ENCODE assay signal across 17 cellular contexts in genomic region chr11:78690588-78690987, GRCh38.
"Had no signal": no experiment of that assay in that cellular context is flagged by ENCODE, and none has a peak within 500 bp of the region (broad histone marks: within the 10 kb centered on the region; RNA-seq: fewer than 3 reads in every experiment).

No MANE protein-coding gene starts in this region.

- ATAC-seq: activated CD8-positive, alpha-beta memory T cell treated with anti-CD3 and anti-CD28 coated beads, Interleukin-2, amount 10 ng/mL, durations not matched to agents 7 days and 5 days; activated T-cell treated with anti-CD3 and anti-CD28 coated beads, Interleukin-2, amount 50 U/mL, for 4 hours; body of pancreas; gastrocnemius medialis; heart left ventricle; stimulated activated effector memory CD8-positive, alpha-beta T cell treated with anti-CD3 and anti-CD28 coated beads, Interleukin-12 subunit alpha, Interleukin-12 subunit beta, amount 100 ng/mL, for 72 hours had no signal

- H3K27me3 ChIP-seq: adrenal gland, body of pancreas, gastrocnemius medialis, heart left ventricle, neural progenitor cell, ovary, thyroid gland had no signal

- H3K36me3 ChIP-seq: adrenal gland, gastrocnemius medialis, heart left ventricle, neural progenitor cell, ovary, thyroid gland, WERI-Rb-1 had no signal

- H3K9ac ChIP-seq: neural progenitor cell had no signal

- H3K9me3 ChIP-seq: adrenal gland, body of pancreas, gastrocnemius medialis, heart left ventricle, ovary, thyroid gland had no signal

- H3K4me3 ChIP-seq: adrenal gland, body of pancreas, gastrocnemius medialis, heart left ventricle, lung, neural progenitor cell, ovary, thyroid gland had no signal

- H3K4me1 ChIP-seq: adrenal gland, body of pancreas, gastrocnemius medialis, heart left ventricle had no signal

- H3K4me2 ChIP-seq: neural progenitor cell had no signal

- H2AFZ ChIP-seq: neural progenitor cell had no signal

- DNase-seq: activated CD4-positive, alpha-beta T cell treated with anti-CD3 and anti-CD28 coated beads, Interleukin-2, amount 50 U/mL, for 48 hours; activated CD8-positive, alpha-beta memory T cell treated with anti-CD3 and anti-CD28 coated beads, Interleukin-2, amount 10 ng/mL, durations not matched to agents 7 days and 5 days; activated effector memory CD4-positive, alpha-beta T cell treated with anti-CD3 and anti-CD28 coated beads, Interleukin-2, amount 50 U/mL, for 16 hours; activated T-cell treated with anti-CD3 and anti-CD28 coated beads, Interleukin-2, amount 50 U/mL, for 4 hours; adrenal gland; body of pancreas; cortex of kidney; effector CD8-positive, alpha-beta T cell; gastrocnemius medialis; heart left ventricle; midbrain; ovary; thyroid gland; WERI-Rb-1 had no signal

- H3K27ac ChIP-seq: adrenal gland, body of pancreas, gastrocnemius medialis, heart left ventricle, neural progenitor cell, ovary, thyroid gland, WERI-Rb-1 had no signal
